ENCODE assay signal across 1 cellular context in the genomic region with DNA sequence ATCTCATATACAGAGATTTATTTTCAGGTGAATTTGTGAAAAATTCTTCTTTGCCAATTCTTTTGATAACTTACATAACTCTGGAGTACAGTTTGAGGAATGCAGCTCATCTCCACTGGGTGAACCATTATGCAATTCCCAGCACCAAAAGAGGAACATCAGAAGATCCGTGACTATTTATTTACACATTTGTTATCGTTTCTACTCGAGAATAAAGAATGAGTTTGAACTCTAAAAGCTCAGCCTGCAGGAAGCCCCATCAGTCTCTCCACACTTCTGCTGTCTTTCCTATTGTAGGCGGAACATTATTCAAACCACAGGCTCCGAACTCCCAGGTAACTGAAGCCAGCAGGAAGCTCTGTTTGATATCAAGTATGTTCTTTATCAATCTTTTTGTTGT.
TF ChIP-seq lines count a peak whose summit lies in the region.

No MANE protein-coding gene starts in this region.

TF ChIP-seq in HepG2, 621 proteins besides CTCF, POLR2A, EP300 and RAD21 (continued from another document and continues in another):
- TF ChIP-seq, protein P1, sequence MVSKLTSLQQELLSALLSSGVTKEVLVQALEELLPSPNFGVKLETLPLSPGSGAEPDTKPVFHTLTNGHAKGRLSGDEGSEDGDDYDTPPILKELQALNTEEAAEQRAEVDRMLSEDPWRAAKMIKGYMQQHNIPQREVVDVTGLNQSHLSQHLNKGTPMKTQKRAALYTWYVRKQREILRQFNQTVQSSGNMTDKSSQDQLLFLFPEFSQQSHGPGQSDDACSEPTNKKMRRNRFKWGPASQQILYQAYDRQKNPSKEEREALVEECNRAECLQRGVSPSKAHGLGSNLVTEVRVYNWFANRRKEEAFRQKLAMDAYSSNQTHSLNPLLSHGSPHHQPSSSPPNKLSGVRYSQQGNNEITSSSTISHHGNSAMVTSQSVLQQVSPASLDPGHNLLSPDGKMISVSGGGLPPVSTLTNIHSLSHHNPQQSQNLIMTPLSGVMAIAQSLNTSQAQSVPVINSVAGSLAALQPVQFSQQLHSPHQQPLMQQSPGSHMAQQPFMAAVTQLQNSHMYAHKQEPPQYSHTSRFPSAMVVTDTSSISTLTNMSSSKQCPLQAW (CRISPR knock-in tag; IDR thresholded peaks at IDR 0.05): no peak
- TF ChIP-seq SP5 (CRISPR knock-in tag; IDR thresholded peaks at IDR 0.05; ENCODE audit: borderline replicate concordance, low read depth): peak; percentile 55; the same call in 1 of the 2 replicates
- no peak for TF ChIP-seq ZBTB2 (CRISPR knock-in tag; IDR thresholded peaks at IDR 0.05; ENCODE audit: low read depth)
- no peak for TF ChIP-seq CAMTA2 (CRISPR knock-in tag; IDR thresholded peaks at IDR 0.05; ENCODE audit: borderline replicate concordance)
- TF ChIP-seq, protein P2, sequence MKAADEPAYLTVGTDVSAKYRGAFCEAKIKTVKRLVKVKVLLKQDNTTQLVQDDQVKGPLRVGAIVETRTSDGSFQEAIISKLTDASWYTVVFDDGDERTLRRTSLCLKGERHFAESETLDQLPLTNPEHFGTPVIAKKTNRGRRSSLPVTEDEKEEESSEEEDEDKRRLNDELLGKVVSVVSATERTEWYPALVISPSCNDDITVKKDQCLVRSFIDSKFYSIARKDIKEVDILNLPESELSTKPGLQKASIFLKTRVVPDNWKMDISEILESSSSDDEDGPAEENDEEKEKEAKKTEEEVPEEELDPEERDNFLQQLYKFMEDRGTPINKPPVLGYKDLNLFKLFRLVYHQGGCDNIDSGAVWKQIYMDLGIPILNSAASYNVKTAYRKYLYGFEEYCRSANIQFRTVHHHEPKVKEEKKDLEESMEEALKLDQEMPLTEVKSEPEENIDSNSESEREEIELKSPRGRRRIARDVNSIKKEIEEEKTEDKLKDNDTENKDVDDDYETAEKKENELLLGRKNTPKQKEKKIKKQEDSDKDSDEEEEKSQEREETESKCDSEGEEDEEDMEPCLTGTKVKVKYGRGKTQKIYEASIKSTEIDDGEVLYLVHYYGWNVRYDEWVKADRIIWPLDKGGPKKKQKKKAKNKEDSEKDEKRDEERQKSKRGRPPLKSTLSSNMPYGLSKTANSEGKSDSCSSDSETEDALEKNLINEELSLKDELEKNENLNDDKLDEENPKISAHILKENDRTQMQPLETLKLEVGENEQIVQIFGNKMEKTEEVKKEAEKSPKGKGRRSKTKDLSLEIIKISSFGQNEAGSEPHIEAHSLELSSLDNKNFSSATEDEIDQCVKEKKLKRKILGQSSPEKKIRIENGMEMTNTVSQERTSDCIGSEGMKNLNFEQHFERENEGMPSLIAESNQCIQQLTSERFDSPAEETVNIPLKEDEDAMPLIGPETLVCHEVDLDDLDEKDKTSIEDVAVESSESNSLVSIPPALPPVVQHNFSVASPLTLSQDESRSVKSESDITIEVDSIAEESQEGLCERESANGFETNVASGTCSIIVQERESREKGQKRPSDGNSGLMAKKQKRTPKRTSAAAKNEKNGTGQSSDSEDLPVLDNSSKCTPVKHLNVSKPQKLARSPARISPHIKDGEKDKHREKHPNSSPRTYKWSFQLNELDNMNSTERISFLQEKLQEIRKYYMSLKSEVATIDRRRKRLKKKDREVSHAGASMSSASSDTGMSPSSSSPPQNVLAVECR (CRISPR knock-in tag; IDR thresholded peaks at IDR 0.05; ENCODE audit: borderline replicate concordance): no peak
- TF ChIP-seq ZKSCAN8 (CRISPR knock-in tag; IDR thresholded peaks at IDR 0.05; ENCODE audit: borderline replicate concordance): peak; percentile 72; the same call in 1 of the 2 replicates
- 0 out of 2 replicates have a peak, but pooled peaks have one; percentile 56 for TF ChIP-seq DNMT3B (CRISPR knock-in tag; conservative IDR thresholded peaks at IDR 0.05)
- peak; percentile 31; the same call in 1 of the 2 replicates for TF ChIP-seq ETV5 (CRISPR knock-in tag; IDR thresholded peaks at IDR 0.05; ENCODE audit: borderline replicate concordance)
- TF ChIP-seq ZNF7 (CRISPR knock-in tag; IDR thresholded peaks at IDR 0.05): no peak
- TF ChIP-seq ZNF639 (CRISPR knock-in tag; conservative IDR thresholded peaks at IDR 0.05): 0 out of 2 replicates have a peak, but pooled peaks have one; percentile 25
- TF ChIP-seq ZSCAN31 (CRISPR knock-in tag; IDR thresholded peaks at IDR 0.05; ENCODE audit: low read depth): no peak
- 0 out of 2 replicates have a peak, but pooled peaks have one; percentile 40 for TF ChIP-seq MLX (CRISPR knock-in tag; IDR thresholded peaks at IDR 0.05)
- TF ChIP-seq, protein P3, sequence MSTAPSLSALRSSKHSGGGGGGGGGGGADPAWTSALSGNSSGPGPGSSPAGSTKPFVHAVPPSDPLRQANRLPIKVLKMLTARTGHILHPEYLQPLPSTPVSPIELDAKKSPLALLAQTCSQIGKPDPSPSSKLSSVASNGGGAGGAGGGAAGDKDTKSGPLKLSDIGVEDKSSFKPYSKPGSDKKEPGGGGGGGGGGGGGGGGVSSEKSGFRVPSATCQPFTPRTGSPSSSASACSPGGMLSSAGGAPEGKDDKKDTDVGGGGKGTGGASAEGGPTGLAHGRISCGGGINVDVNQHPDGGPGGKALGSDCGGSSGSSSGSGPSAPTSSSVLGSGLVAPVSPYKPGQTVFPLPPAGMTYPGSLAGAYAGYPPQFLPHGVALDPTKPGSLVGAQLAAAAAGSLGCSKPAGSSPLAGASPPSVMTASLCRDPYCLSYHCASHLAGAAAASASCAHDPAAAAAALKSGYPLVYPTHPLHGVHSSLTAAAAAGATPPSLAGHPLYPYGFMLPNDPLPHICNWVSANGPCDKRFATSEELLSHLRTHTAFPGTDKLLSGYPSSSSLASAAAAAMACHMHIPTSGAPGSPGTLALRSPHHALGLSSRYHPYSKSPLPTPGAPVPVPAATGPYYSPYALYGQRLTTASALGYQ (CRISPR knock-in tag; IDR thresholded peaks at IDR 0.05): peak; percentile 84; the same call in 1 of the 2 replicates
- no peak for TF ChIP-seq ZNF275 (CRISPR knock-in tag; IDR thresholded peaks at IDR 0.05; ENCODE audit: borderline replicate concordance)
- TF ChIP-seq MXD4 (CRISPR knock-in tag; IDR thresholded peaks at IDR 0.05): no peak
- peak; percentile 61; the same call in 1 of the 2 replicates for TF ChIP-seq POGZ (CRISPR knock-in tag; IDR thresholded peaks at IDR 0.05)
- peak; percentile 69 for TF ChIP-seq NR2F6 (IDR thresholded peaks at IDR 0.05)
- peak; percentile 75 for TF ChIP-seq NR2F6 (CRISPR knock-in tag; IDR thresholded peaks at IDR 0.05)
- TF ChIP-seq ZNF12 (CRISPR knock-in tag; IDR thresholded peaks at IDR 0.05): peak; percentile 56; the same call in 1 of the 2 replicates
- TF ChIP-seq HMG20A (CRISPR knock-in tag; IDR thresholded peaks at IDR 0.05; ENCODE audit: borderline replicate concordance): peak; percentile 90
- TF ChIP-seq CEBPG (CRISPR knock-in tag; IDR thresholded peaks at IDR 0.05): peak; percentile 94
- TF ChIP-seq LRRFIP1 (CRISPR knock-in tag; conservative IDR thresholded peaks at IDR 0.05): no peak
- TF ChIP-seq ZNF781 (CRISPR knock-in tag; IDR thresholded peaks at IDR 0.05; ENCODE audit: borderline replicate concordance, not compliant biosample characterization): no peak
- TF ChIP-seq, protein P4, sequence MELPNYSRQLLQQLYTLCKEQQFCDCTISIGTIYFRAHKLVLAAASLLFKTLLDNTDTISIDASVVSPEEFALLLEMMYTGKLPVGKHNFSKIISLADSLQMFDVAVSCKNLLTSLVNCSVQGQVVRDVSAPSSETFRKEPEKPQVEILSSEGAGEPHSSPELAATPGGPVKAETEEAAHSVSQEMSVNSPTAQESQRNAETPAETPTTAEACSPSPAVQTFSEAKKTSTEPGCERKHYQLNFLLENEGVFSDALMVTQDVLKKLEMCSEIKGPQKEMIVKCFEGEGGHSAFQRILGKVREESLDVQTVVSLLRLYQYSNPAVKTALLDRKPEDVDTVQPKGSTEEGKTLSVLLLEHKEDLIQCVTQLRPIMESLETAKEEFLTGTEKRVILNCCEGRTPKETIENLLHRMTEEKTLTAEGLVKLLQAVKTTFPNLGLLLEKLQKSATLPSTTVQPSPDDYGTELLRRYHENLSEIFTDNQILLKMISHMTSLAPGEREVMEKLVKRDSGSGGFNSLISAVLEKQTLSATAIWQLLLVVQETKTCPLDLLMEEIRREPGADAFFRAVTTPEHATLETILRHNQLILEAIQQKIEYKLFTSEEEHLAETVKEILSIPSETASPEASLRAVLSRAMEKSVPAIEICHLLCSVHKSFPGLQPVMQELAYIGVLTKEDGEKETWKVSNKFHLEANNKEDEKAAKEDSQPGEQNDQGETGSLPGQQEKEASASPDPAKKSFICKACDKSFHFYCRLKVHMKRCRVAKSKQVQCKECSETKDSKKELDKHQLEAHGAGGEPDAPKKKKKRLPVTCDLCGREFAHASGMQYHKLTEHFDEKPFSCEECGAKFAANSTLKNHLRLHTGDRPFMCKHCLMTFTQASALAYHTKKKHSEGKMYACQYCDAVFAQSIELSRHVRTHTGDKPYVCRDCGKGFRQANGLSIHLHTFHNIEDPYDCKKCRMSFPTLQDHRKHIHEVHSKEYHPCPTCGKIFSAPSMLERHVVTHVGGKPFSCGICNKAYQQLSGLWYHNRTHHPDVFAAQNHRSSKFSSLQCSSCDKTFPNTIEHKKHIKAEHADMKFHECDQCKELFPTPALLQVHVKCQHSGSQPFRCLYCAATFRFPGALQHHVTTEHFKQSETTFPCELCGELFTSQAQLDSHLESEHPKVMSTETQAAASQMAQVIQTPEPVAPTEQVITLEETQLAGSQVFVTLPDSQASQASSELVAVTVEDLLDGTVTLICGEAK (IDR thresholded peaks at IDR 0.05): no peak
- TF ChIP-seq, protein P4 (CRISPR knock-in tag; IDR thresholded peaks at IDR 0.05): no peak
